ENCODE assay signal across 8 cellular contexts in genomic region chr1:205141236-205142104, GRCh38. TPM values are rescaled to one million over a fixed set of nuclear protein-coding genes. Genes with fewer than 3 reads are reported as not detected.
DNase-seq lines count a peak whose midpoint lies in the region; ATAC-seq and TF ChIP-seq lines count a peak whose summit lies in the region.

No MANE protein-coding gene starts in this region.

- peak overlapping the region; percentile 4 for H3K27ac ChIP-seq in substantia nigra (ENCODE audit: low read depth, low read length, poor library complexity, severe bottlenecking)

- TF ChIP-seq CTCF in GM12865 (IDR thresholded peaks at IDR 0.05; ENCODE audit: insufficient read depth, low read depth, low read length, missing control alignments) = peak; percentile 74
- TF ChIP-seq CTCF in LNCAP (IDR thresholded peaks at IDR 0.05) = peak; percentile 98

- no peak for ATAC-seq in HG03460 (IDR thresholded peaks at IDR 0.05; ENCODE audit: unreplicated experiment)

- no peak overlapping the region for H3K4me3 ChIP-seq in GM12865 (ENCODE audit: low read depth, low read length)

- DNase-seq in GM12865 (ENCODE audit: low read depth) (peak; percentile 89), RPMI8226 (peak; percentile 92), fibroblast of the conjunctiva (ENCODE audit: low read depth) (peak; percentile 82), occipital lobe (lab: John Stamatoyannopoulos, UW) (peak; percentile 60), substantia nigra (lab: John Stamatoyannopoulos, UW) (peak in 46 of 49 donors; percentile 3 to 80 (median 44))
- DNase-seq in activated T-helper 1 cell treated with anti-CD3 and anti-CD28 coated beads, Interleukin-2, amount 50 U/mL, for 16 hours (ENCODE audit: low read depth in 1 of 2, low spot score in 1 of 2) = peak; percentile 43 to 44

RNA-seq across cellular contexts. Expression of gene RBBP5, which starts 19.7 kb away (rescaled TPM):
- 32.1 TPM for total RNA-seq in occipital lobe

RNA-seq across cellular contexts. Expression of gene TMEM81, which starts 57.2 kb away (rescaled TPM):
- total RNA-seq in occipital lobe = 3.4 TPM
